In the genomic region with DNA sequence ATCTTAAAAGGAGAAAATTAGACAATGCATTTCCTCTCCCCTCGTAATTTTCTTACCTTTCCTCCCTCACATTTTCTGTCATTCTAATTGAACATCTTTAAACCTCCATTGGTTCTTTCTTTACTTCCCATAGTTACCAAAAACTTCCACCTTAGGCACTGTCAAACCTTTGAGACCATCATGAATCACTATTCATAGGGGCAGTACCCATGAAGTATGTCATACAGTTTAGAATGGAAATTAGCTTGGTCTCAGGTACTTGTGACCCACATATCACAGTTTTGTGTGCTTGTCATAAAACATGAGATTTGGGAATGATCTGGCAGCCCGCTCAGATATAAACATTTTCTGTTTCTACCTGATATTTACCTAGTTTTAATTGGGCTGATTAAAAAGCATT, we compare ENCODE assay signal across 20 cellular contexts. TPM values are rescaled to one million over a fixed set of nuclear protein-coding genes. Genes with fewer than 3 reads are reported as not detected.
DNase-seq lines count a peak whose midpoint lies in the region; ATAC-seq and TF ChIP-seq lines count a peak whose summit lies in the region.
"Had no signal": no experiment of that assay in that cellular context is flagged by ENCODE, and none has a peak within 500 bp of the region (broad histone marks: within the 10 kb centered on the region; RNA-seq: fewer than 3 reads in every experiment).

No MANE protein-coding gene starts in this region.

- no peaks in the 10 kb centered on the region for H3K9me3 ChIP-seq in T-helper 17 cell (ENCODE audit: control insufficient read depth, low read length, poor library complexity, severe bottlenecking)
- H3K9me3 ChIP-seq: A549, BE2C, HAP-1 had no signal

- peaks cover 22% of the 10 kb centered on the region for H3K4me1 Mint-ChIP-seq in activated CD8-positive, alpha-beta T cell treated with anti-CD3 and anti-CD28 coated beads for 36 hours (ENCODE audit: low read depth)
- H3K4me1 Mint-ChIP-seq in activated CD8-positive, alpha-beta T cell treated with anti-CD3 and anti-CD28 coated beads, Interleukin-2, amount 10 ng/mL, durations not matched to agents 7 days and 5 days (ENCODE audit: low read depth): peaks cover 15% of the 10 kb centered on the region
- H3K4me1 Mint-ChIP-seq in T-helper 17 cell: peaks cover 16% of the 10 kb centered on the region
- H3K4me1 Mint-ChIP-seq in activated naive CD8-positive, alpha-beta T cell treated with anti-CD3 and anti-CD28 coated beads for 36 hours: peaks cover 23% of the 10 kb centered on the region
- peaks cover 24% of the 10 kb centered on the region for H3K4me1 Mint-ChIP-seq in stimulated activated effector memory CD8-positive, alpha-beta T cell treated with anti-CD3 and anti-CD28 coated beads, Interleukin-12 subunit alpha, Interleukin-12 subunit beta, amount 100 ng/mL, for 72 hours
- H3K4me1 Mint-ChIP-seq: CD14-positive monocyte had no signal

- H3K27ac Mint-ChIP-seq in activated CD8-positive, alpha-beta T cell treated with anti-CD3 and anti-CD28 coated beads for 36 hours: peak overlapping the region; percentile 14
- no peak overlapping the region for H3K27ac Mint-ChIP-seq in activated CD8-positive, alpha-beta T cell treated with anti-CD3 and anti-CD28 coated beads, Interleukin-2, amount 10 ng/mL, durations not matched to agents 7 days and 5 days
- peak overlapping the region; percentile 54 for H3K27ac Mint-ChIP-seq in T-helper 17 cell
- H3K27ac Mint-ChIP-seq in activated naive CD8-positive, alpha-beta T cell treated with anti-CD3 and anti-CD28 coated beads for 36 hours: peak overlapping the region; percentile 32
- H3K27ac Mint-ChIP-seq in stimulated activated effector memory CD8-positive, alpha-beta T cell treated with anti-CD3 and anti-CD28 coated beads, Interleukin-12 subunit alpha, Interleukin-12 subunit beta, amount 100 ng/mL, for 72 hours: peak overlapping the region; percentile 20
- H3K27ac Mint-ChIP-seq: CD14-positive monocyte; CD4-positive, alpha-beta T cell; CD8-positive, alpha-beta memory T cell; HFFc6 had no signal

- intact Hi-C loops in activated CD8-positive, alpha-beta T cell treated with anti-CD3 and anti-CD28 coated beads for 36 hours (cut with micrococcal nuclease): no loop called here

- H3K9me3 Mint-ChIP-seq in activated CD8-positive, alpha-beta T cell treated with anti-CD3 and anti-CD28 coated beads for 36 hours: no peaks in the 10 kb centered on the region
- H3K9me3 Mint-ChIP-seq in activated CD8-positive, alpha-beta T cell treated with anti-CD3 and anti-CD28 coated beads, Interleukin-2, amount 10 ng/mL, durations not matched to agents 7 days and 5 days (ENCODE audit: insufficient read depth): no peaks in the 10 kb centered on the region
- H3K9me3 Mint-ChIP-seq in activated naive CD8-positive, alpha-beta T cell treated with anti-CD3 and anti-CD28 coated beads for 36 hours: no peaks in the 10 kb centered on the region
- H3K9me3 Mint-ChIP-seq in stimulated activated effector memory CD8-positive, alpha-beta T cell treated with anti-CD3 and anti-CD28 coated beads, Interleukin-12 subunit alpha, Interleukin-12 subunit beta, amount 100 ng/mL, for 72 hours: no peaks in the 10 kb centered on the region
- H3K9me3 Mint-ChIP-seq: CD4-positive, alpha-beta T cell; CD8-positive, alpha-beta memory T cell; HFFc6 had no signal

- peaks cover 12% of the 10 kb centered on the region for H3K36me3 Mint-ChIP-seq in activated CD8-positive, alpha-beta T cell treated with anti-CD3 and anti-CD28 coated beads for 36 hours (ENCODE audit: low read depth)
- H3K36me3 Mint-ChIP-seq in activated CD8-positive, alpha-beta T cell treated with anti-CD3 and anti-CD28 coated beads, Interleukin-2, amount 10 ng/mL, durations not matched to agents 7 days and 5 days (ENCODE audit: low read depth): peaks cover 21% of the 10 kb centered on the region
- peaks cover 7% of the 10 kb centered on the region for H3K36me3 Mint-ChIP-seq in T-helper 17 cell (ENCODE audit: low read depth)
- H3K36me3 Mint-ChIP-seq in activated naive CD8-positive, alpha-beta T cell treated with anti-CD3 and anti-CD28 coated beads for 36 hours: peaks cover 13% of the 10 kb centered on the region
- peaks cover 55% of the 10 kb centered on the region for H3K36me3 Mint-ChIP-seq in stimulated activated effector memory CD8-positive, alpha-beta T cell treated with anti-CD3 and anti-CD28 coated beads, Interleukin-12 subunit alpha, Interleukin-12 subunit beta, amount 100 ng/mL, for 72 hours

- DNase-seq in activated CD8-positive, alpha-beta T cell treated with anti-CD3 and anti-CD28 coated beads for 36 hours: no peak
- DNase-seq in activated CD8-positive, alpha-beta T cell treated with anti-CD3 and anti-CD28 coated beads, Interleukin-2, amount 10 ng/mL, durations not matched to agents 7 days and 5 days: no peak
- DNase-seq in T-helper 17 cell: no peak
- no peak for DNase-seq in activated naive CD8-positive, alpha-beta T cell treated with anti-CD3 and anti-CD28 coated beads for 36 hours
- no peak for DNase-seq in stimulated activated effector memory CD8-positive, alpha-beta T cell treated with anti-CD3 and anti-CD28 coated beads, Interleukin-12 subunit alpha, Interleukin-12 subunit beta, amount 100 ng/mL, for 72 hours (ENCODE audit: low spot score in 2 of 2)
- DNase-seq: 8988T; ACHN; AML-193; BE2C; Calu3; CD4-positive, alpha-beta T cell; CD8-positive, alpha-beta memory T cell; DND-41; GM23248; HFFc6 had no signal

- no peak for ATAC-seq in activated CD8-positive, alpha-beta T cell treated with anti-CD3 and anti-CD28 coated beads for 36 hours
- ATAC-seq in activated CD8-positive, alpha-beta T cell treated with anti-CD3 and anti-CD28 coated beads, Interleukin-2, amount 10 ng/mL, durations not matched to agents 7 days and 5 days: no peak
- ATAC-seq in T-helper 17 cell: no peak
- ATAC-seq in stimulated activated effector memory CD8-positive, alpha-beta T cell treated with anti-CD3 and anti-CD28 coated beads, Interleukin-12 subunit alpha, Interleukin-12 subunit beta, amount 100 ng/mL, for 72 hours: peak; percentile 52
- no peak for ATAC-seq in HG03469 (IDR thresholded peaks at IDR 0.05; ENCODE audit: unreplicated experiment)
- no peak for ATAC-seq in GM18511 (IDR thresholded peaks at IDR 0.05; ENCODE audit: unreplicated experiment)
- ATAC-seq: A549 had no signal

- H3K4me3 Mint-ChIP-seq in activated CD8-positive, alpha-beta T cell treated with anti-CD3 and anti-CD28 coated beads for 36 hours: no peak overlapping the region
- no peak overlapping the region for H3K4me3 Mint-ChIP-seq in activated CD8-positive, alpha-beta T cell treated with anti-CD3 and anti-CD28 coated beads, Interleukin-2, amount 10 ng/mL, durations not matched to agents 7 days and 5 days
- no peak overlapping the region for H3K4me3 Mint-ChIP-seq in T-helper 17 cell
- no peak overlapping the region for H3K4me3 Mint-ChIP-seq in activated naive CD8-positive, alpha-beta T cell treated with anti-CD3 and anti-CD28 coated beads for 36 hours
- H3K4me3 Mint-ChIP-seq in stimulated activated effector memory CD8-positive, alpha-beta T cell treated with anti-CD3 and anti-CD28 coated beads, Interleukin-12 subunit alpha, Interleukin-12 subunit beta, amount 100 ng/mL, for 72 hours: no peak overlapping the region
- H3K4me3 Mint-ChIP-seq: CD14-positive monocyte; CD4-positive, alpha-beta T cell; CD8-positive, alpha-beta memory T cell; HFFc6 had no signal

- H3K27me3 Mint-ChIP-seq in activated CD8-positive, alpha-beta T cell treated with anti-CD3 and anti-CD28 coated beads for 36 hours: no peaks in the 10 kb centered on the region
- H3K27me3 Mint-ChIP-seq in activated CD8-positive, alpha-beta T cell treated with anti-CD3 and anti-CD28 coated beads, Interleukin-2, amount 10 ng/mL, durations not matched to agents 7 days and 5 days (ENCODE audit: low read depth): no peaks in the 10 kb centered on the region
- H3K27me3 Mint-ChIP-seq in T-helper 17 cell: no peaks in the 10 kb centered on the region
- H3K27me3 Mint-ChIP-seq in activated naive CD8-positive, alpha-beta T cell treated with anti-CD3 and anti-CD28 coated beads for 36 hours: no peaks in the 10 kb centered on the region
- H3K27me3 Mint-ChIP-seq: CD4-positive, alpha-beta T cell; CD8-positive, alpha-beta memory T cell had no signal

- CTCF ChIA-PET in activated CD8-positive, alpha-beta T cell treated with anti-CD3 and anti-CD28 coated beads for 36 hours (lab: Charles Lee): no interaction called here
- CTCF ChIA-PET in activated CD8-positive, alpha-beta T cell treated with anti-CD3 and anti-CD28 coated beads, Interleukin-2, amount 10 ng/mL, durations not matched to agents 7 days and 5 days (lab: Charles Lee): no interaction called here

- no peak for TF ChIP-seq CTCF in activated CD8-positive, alpha-beta T cell treated with anti-CD3 and anti-CD28 coated beads for 36 hours (IDR thresholded peaks at IDR 0.05)

- POLR2A ChIA-PET in activated CD8-positive, alpha-beta T cell treated with anti-CD3 and anti-CD28 coated beads for 36 hours (lab: Charles Lee): no interaction called here
- POLR2A ChIA-PET in activated CD8-positive, alpha-beta T cell treated with anti-CD3 and anti-CD28 coated beads, Interleukin-2, amount 10 ng/mL, durations not matched to agents 7 days and 5 days (lab: Charles Lee): no interaction called here

RNA-seq across cellular contexts. Expression of gene KCNMB3, which starts 50.1 kb away (rescaled TPM):
- under 1 TPM; 0.34 TPM for total RNA-seq in activated CD8-positive, alpha-beta T cell treated with anti-CD3 and anti-CD28 coated beads for 36 hours
- 1 to 10 TPM in 1 of 2 experiments, under 1 TPM in 1; 0.87 to 1.2 TPM for total RNA-seq in activated CD8-positive, alpha-beta T cell treated with anti-CD3 and anti-CD28 coated beads, Interleukin-2, amount 10 ng/mL, durations not matched to agents 7 days and 5 days
- total RNA-seq in T-helper 17 cell: 1 to 10 TPM in 1 of 2 donors, under 1 TPM in 1; 0.57 to 1.0 TPM
- total RNA-seq in activated naive CD8-positive, alpha-beta T cell treated with anti-CD3 and anti-CD28 coated beads for 36 hours: under 1 TPM; 0.72 to 0.74 TPM

RNA-seq across cellular contexts. Expression of gene PIK3CA, which starts 52.6 kb away (rescaled TPM):
- total RNA-seq in activated CD8-positive, alpha-beta T cell treated with anti-CD3 and anti-CD28 coated beads for 36 hours: 10 to 100 TPM; 14.1 to 20.8 TPM
- total RNA-seq in activated CD8-positive, alpha-beta T cell treated with anti-CD3 and anti-CD28 coated beads, Interleukin-2, amount 10 ng/mL, durations not matched to agents 7 days and 5 days: 10 to 100 TPM; 22.3 to 23.9 TPM
- total RNA-seq in T-helper 17 cell: 10 to 100 TPM; 42.4 to 45.4 TPM
- total RNA-seq in activated naive CD8-positive, alpha-beta T cell treated with anti-CD3 and anti-CD28 coated beads for 36 hours: 10 to 100 TPM; 16.8 to 19.0 TPM
